ENCODE assay signal across 1 cellular context in genomic region chr20:1696521-1697209, GRCh38.
TF ChIP-seq lines count a peak whose summit lies in the region.

No MANE protein-coding gene starts in this region.

TF ChIP-seq in SK-N-SH treated with all-trans-retinoic acid at 6 μM for 48 hours, 23 proteins besides CTCF, POLR2A, EP300 and RAD21 (continued from another document):
- TF ChIP-seq POU6F1 (CRISPR knock-in tag; IDR thresholded peaks at IDR 0.05; ENCODE audit: borderline replicate concordance, low read depth) (no peak), ARNTL (CRISPR knock-in tag; IDR thresholded peaks at IDR 0.05; ENCODE audit: borderline replicate concordance, low read depth) (no peak), CREB5 (CRISPR knock-in tag; IDR thresholded peaks at IDR 0.05; ENCODE audit: low read depth) (no peak), RARB (CRISPR knock-in tag; IDR thresholded peaks at IDR 0.05) (no peak)
